In the genomic region with DNA sequence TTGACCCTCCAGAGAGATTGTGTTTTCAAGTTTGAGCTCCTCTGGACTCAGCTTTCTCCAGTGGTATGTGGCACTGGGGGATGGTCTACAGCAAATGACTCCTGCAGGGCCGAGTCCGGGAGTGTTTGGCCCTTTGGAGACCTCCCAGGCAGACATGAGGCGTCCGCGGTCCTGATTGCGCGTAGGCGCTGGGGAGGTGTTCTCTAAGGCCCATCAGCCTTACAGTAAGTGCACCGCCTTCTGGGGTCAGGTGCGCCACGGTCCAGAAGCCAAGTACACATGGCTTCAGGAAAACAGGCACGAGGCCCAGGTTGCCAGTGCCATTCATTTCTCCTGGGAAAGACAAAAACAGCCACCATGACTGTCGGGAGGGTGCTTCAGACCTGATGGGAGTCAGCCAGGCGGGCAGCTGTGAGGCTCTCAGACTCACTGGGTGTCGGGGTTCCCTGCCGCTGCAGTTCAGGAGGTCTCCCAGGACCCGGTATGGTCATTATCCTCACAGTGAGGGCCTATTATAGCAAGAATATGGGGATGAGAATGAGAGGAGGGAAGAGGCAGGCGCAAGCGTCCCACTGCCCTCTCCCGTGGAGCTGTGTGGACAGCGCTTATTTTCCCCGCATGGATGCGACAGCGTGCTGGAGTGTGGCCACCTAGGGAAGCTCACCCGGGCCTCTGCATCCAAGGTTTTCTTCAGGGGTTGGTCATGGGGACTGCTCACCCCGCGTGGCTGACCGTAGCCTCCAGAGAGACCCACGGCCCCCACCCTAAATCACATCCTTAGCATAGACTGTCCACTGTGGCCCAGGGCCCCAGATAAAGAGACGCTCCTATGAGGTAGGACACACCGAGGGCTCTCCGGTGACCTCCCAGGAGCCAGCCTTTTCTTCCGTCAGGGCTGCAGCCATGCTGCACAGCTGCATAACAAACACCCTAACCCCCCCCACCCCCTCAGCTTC, we compare ENCODE assay signal across 2 cellular contexts.
TF ChIP-seq lines count a peak whose summit lies in the region.

No MANE protein-coding gene starts in this region.

TF ChIP-seq in HEK293, 187 proteins besides CTCF, POLR2A, EP300 and RAD21:
- no peak for TF ChIP-seq ZNF747 (tag by site-specific recombination; IDR thresholded peaks at IDR 0.05)
- TF ChIP-seq, protein P1, sequence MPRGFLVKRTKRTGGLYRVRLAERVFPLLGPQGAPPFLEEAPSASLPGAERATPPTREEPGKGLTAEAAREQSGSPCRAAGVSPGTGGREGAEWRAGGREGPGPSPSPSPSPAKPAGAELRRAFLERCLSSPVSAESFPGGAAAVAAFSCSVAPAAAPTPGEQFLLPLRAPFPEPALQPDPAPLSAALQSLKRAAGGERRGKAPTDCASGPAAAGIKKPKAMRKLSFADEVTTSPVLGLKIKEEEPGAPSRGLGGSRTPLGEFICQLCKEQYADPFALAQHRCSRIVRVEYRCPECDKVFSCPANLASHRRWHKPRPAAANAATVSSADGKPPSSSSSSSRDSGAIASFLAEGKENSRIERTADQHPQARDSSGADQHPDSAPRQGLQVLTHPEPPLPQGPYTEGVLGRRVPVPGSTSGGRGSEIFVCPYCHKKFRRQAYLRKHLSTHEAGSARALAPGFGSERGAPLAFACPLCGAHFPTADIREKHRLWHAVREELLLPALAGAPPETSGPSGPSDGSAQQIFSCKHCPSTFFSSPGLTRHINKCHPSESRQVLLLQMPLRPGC (tag by site-specific recombination; IDR thresholded peaks at IDR 0.05), result no peak
- TF ChIP-seq ZIC2 (tag by site-specific recombination; IDR thresholded peaks at IDR 0.05), result peak; percentile 73
- TF ChIP-seq GLIS1 (tag by site-specific recombination; IDR thresholded peaks at IDR 0.05), result peak; percentile 59

TF ChIP-seq in HepG2, 621 proteins besides CTCF, POLR2A, EP300 and RAD21:
- TF ChIP-seq TAF1 (CRISPR knock-in tag; IDR thresholded peaks at IDR 0.05) (no peak), ZNF263 (CRISPR knock-in tag; IDR thresholded peaks at IDR 0.05) (no peak), AGO2 (optimal IDR thresholded peaks at IDR 0.05; ENCODE audit: low read depth, low read length) (peak; percentile 64), RBM22 (optimal IDR thresholded peaks at IDR 0.05; ENCODE audit: low read length) (peak; percentile 13)
- TF ChIP-seq, protein P2, sequence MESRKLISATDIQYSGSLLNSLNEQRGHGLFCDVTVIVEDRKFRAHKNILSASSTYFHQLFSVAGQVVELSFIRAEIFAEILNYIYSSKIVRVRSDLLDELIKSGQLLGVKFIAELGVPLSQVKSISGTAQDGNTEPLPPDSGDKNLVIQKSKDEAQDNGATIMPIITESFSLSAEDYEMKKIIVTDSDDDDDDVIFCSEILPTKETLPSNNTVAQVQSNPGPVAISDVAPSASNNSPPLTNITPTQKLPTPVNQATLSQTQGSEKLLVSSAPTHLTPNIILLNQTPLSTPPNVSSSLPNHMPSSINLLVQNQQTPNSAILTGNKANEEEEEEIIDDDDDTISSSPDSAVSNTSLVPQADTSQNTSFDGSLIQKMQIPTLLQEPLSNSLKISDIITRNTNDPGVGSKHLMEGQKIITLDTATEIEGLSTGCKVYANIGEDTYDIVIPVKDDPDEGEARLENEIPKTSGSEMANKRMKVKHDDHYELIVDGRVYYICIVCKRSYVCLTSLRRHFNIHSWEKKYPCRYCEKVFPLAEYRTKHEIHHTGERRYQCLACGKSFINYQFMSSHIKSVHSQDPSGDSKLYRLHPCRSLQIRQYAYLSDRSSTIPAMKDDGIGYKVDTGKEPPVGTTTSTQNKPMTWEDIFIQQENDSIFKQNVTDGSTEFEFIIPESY (CRISPR knock-in tag; IDR thresholded peaks at IDR 0.05), result peak; percentile 34; the same call in 1 of the 2 replicates
